In genomic region chr14:22900088-22900799, GRCh38 we compare ENCODE assay signal across 1 cellular context.
TF ChIP-seq lines count a peak whose summit lies in the region.

No MANE protein-coding gene starts in this region.

TF ChIP-seq in IMR-90, 13 proteins besides CTCF, POLR2A, EP300 and RAD21:
- TF ChIP-seq MAZ (IDR thresholded peaks at IDR 0.05; ENCODE audit: borderline replicate concordance, low read depth, low read length) (peak; percentile 71; the same call in 1 of the 2 replicates), CEBPB (IDR thresholded peaks at IDR 0.05; ENCODE audit: low read depth, low read length) (no peak), SMC3 (IDR thresholded peaks at IDR 0.05; ENCODE audit: low read depth, low read length) (peak; percentile 71), MXI1 (IDR thresholded peaks at IDR 0.05; ENCODE audit: borderline replicate concordance, low read depth, low read length) (no peak)
TF ChIP-seq in IMR-90: peak in this region for 2.
